Comparison of ENCODE assay signal across 6 cellular contexts in the genomic region with DNA sequence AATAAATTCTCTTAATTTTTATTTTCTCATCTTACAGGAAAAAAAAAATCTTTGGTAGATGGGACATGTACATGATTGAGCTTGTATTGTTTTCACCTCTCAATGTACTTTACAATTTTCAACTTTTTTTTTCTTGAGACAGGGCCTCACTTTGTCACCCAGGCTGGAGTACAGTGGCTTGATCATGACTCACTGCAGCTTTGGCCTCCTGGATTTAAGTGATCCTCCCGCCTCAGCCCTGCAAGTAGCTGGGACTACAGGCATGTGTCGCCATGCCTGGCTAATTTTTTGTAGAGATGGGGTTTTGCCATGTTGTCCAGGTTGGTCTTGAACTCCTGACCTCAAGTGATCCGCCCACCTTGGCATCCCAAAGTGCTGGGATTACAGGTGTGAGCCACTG. TPM values are rescaled to one million over a fixed set of nuclear protein-coding genes. Genes with fewer than 3 reads are reported as not detected.
DNase-seq lines count a peak whose midpoint lies in the region; ATAC-seq and TF ChIP-seq lines count a peak whose summit lies in the region.
"Not testable (repeated sequence)": the region's sequence is repeated elsewhere in the genome, so short reads cannot be mapped to it uniquely, and the experiment has no call there.

No MANE protein-coding gene starts in this region.

- POLR2A ChIA-PET in activated CD4-positive, alpha-beta T cell treated with anti-CD3 and anti-CD28 coated beads for 36 hours (lab: Charles Lee), result interaction anchor here (0.6 kb wide), 1 partner anchor 10 kb away, joined by 6 read pairs; no protein-coding TSS in a partner anchor

- not testable (repeated sequence) for H3K18ac ChIP-seq in mesendoderm (ENCODE audit: low read length)

- DNase-seq in ELR (ENCODE audit: low read depth), result peak; percentile 26
- DNase-seq in LHCN-M2 (ENCODE audit: low read depth), result peak; percentile 31
- DNase-seq in NB4 (ENCODE audit: low read depth), result peak; percentile 57
- DNase-seq in activated CD4-positive, alpha-beta T cell treated with anti-CD3 and anti-CD28 coated beads for 36 hours, result peak; percentile 20
- DNase-seq in erythroblast (lab: John Stamatoyannopoulos, UW), result peak; percentile 26 to 32
- DNase-seq in mesendoderm, result peak; percentile 26

- H3K4me3 ChIP-seq in NB4 (ENCODE audit: low read depth, low read length); mesendoderm (ENCODE audit: low read length): not testable (repeated sequence)

- not testable (repeated sequence) for H3K9ac ChIP-seq in mesendoderm (ENCODE audit: low read length)

- intact Hi-C loops in activated CD4-positive, alpha-beta T cell treated with anti-CD3 and anti-CD28 coated beads for 36 hours (cut with DNase I, micrococcal nuclease), result not testable (repeated sequence)

- not testable (repeated sequence) for H3K79me1 ChIP-seq in mesendoderm (ENCODE audit: low read length)

- not testable (repeated sequence) for H3K27ac Mint-ChIP-seq in activated CD4-positive, alpha-beta T cell treated with anti-CD3 and anti-CD28 coated beads for 36 hours

- TF ChIP-seq POLR2A in NB4 (IDR thresholded peaks at IDR 0.05; ENCODE audit: extremely low read depth, insufficient read length); erythroblast (IDR thresholded peaks at IDR 0.05; ENCODE audit: low read length): not testable (repeated sequence)

- not testable (repeated sequence) for H2BK15ac ChIP-seq in mesendoderm (replicated peaks; ENCODE audit: low read depth)

- H4K5ac ChIP-seq in mesendoderm (ENCODE audit: low read length), result not testable (repeated sequence)

- H3K27ac ChIP-seq in mesendoderm (ENCODE audit: low read depth, low read length), result not testable (repeated sequence)

- H3K4me3 Mint-ChIP-seq in activated CD4-positive, alpha-beta T cell treated with anti-CD3 and anti-CD28 coated beads for 36 hours, result not testable (repeated sequence)

- H3K27me3 Mint-ChIP-seq in activated CD4-positive, alpha-beta T cell treated with anti-CD3 and anti-CD28 coated beads for 36 hours, result not testable (repeated sequence)

- not testable (repeated sequence) for H3K79me2 ChIP-seq in mesendoderm (ENCODE audit: control insufficient read depth, insufficient read depth, low read length)

- no CpG with 5 or more reads among the region's 3 CpGs for WGBS in mesendoderm (ENCODE audit: extremely low coverage, insufficient coverage, low lambda C conversion rate)

- H3K4me1 Mint-ChIP-seq in activated CD4-positive, alpha-beta T cell treated with anti-CD3 and anti-CD28 coated beads for 36 hours, result peaks cover 23% of the 10 kb centered on the region

- peaks cover 52% of the 10 kb centered on the region for H3K36me3 Mint-ChIP-seq in activated CD4-positive, alpha-beta T cell treated with anti-CD3 and anti-CD28 coated beads for 36 hours (ENCODE audit: low read depth)

- CTCF ChIA-PET in activated CD4-positive, alpha-beta T cell treated with anti-CD3 and anti-CD28 coated beads for 36 hours (lab: Charles Lee), result interaction anchor here (0.7 kb wide), 1 partner anchor 309 kb away, joined by 5 read pairs; the partner anchor contains the start of gene MXD1

- H3K4me2 ChIP-seq in mesendoderm (ENCODE audit: low read length), result not testable (repeated sequence)

- not testable (repeated sequence) for H4K8ac ChIP-seq in mesendoderm (ENCODE audit: low read depth, low read length)

- H3K56ac ChIP-seq in mesendoderm (ENCODE audit: low read length), result not testable (repeated sequence)

- H3K27me3 ChIP-seq in mesendoderm (ENCODE audit: insufficient read depth, low read length, poor library complexity), result not testable (repeated sequence)

- not testable (repeated sequence) for ATAC-seq in activated CD4-positive, alpha-beta T cell treated with anti-CD3 and anti-CD28 coated beads for 36 hours

- H3K36me3 ChIP-seq in mesendoderm (ENCODE audit: control insufficient read depth, insufficient read depth, low read length), result not testable (repeated sequence)

- H2BK5ac ChIP-seq in mesendoderm (ENCODE audit: low read length), result not testable (repeated sequence)

- H3K23ac ChIP-seq in mesendoderm (ENCODE audit: low read length), result not testable (repeated sequence)

- H3K4ac ChIP-seq in mesendoderm (ENCODE audit: low read depth, low read length), result not testable (repeated sequence)

- H2BK120ac ChIP-seq in mesendoderm (ENCODE audit: low read depth, low read length), result not testable (repeated sequence)

- H3K4me1 ChIP-seq in mesendoderm (ENCODE audit: control insufficient read depth, low read depth, low read length), result not testable (repeated sequence)

- not testable (repeated sequence) for H3K9me3 Mint-ChIP-seq in activated CD4-positive, alpha-beta T cell treated with anti-CD3 and anti-CD28 coated beads for 36 hours (ENCODE audit: low read depth)

- H2AK5ac ChIP-seq in mesendoderm (ENCODE audit: low read length), result not testable (repeated sequence)

- not testable (repeated sequence) for TF ChIP-seq CTCF in NB4 (IDR thresholded peaks at IDR 0.05; ENCODE audit: low read depth, low read length)

RNA-seq across cellular contexts. Expression of gene TIA1, which starts 25.1 kb away (rescaled TPM):
- total RNA-seq in LHCN-M2 (2014; rRNA removed), result 64.1 and 76.2 TPM in 2 replicates
- polyA plus RNA-seq in LHCN-M2 (2012), result 24.2 TPM
- total RNA-seq in activated CD4-positive, alpha-beta T cell treated with anti-CD3 and anti-CD28 coated beads for 36 hours, result 10 to 100 TPM; 85.4 to 98.3 TPM
- polyA plus RNA-seq in mesendoderm (2013, experiment 1 of 2), result 57.0 TPM
- polyA plus RNA-seq in mesendoderm (2013, experiment 2 of 2), result 57.9 TPM

RNA-seq across cellular contexts. Expression of gene C2orf42, which starts 32.5 kb away (rescaled TPM):
- 13.5 and 18.8 TPM in 2 replicates for total RNA-seq in LHCN-M2 (2014; rRNA removed)
- 7.3 TPM for polyA plus RNA-seq in LHCN-M2 (2012)
- 10 to 100 TPM; 22.6 to 23.3 TPM for total RNA-seq in activated CD4-positive, alpha-beta T cell treated with anti-CD3 and anti-CD28 coated beads for 36 hours
- polyA plus RNA-seq in mesendoderm (2013, experiment 1 of 2), result 4.5 TPM
- polyA plus RNA-seq in mesendoderm (2013, experiment 2 of 2), result 4.9 TPM

RNA-seq across cellular contexts. Expression of gene PCYOX1, which starts 34.6 kb away (rescaled TPM):
- 37.5 and 43.9 TPM in 2 replicates for total RNA-seq in LHCN-M2 (2014; rRNA removed)
- 21.4 TPM for polyA plus RNA-seq in LHCN-M2 (2012)
- 10 to 100 TPM in 1 of 2 experiments, 1 to 10 TPM in 1; 9.3 to 12.9 TPM for total RNA-seq in activated CD4-positive, alpha-beta T cell treated with anti-CD3 and anti-CD28 coated beads for 36 hours
- 22.4 TPM for polyA plus RNA-seq in mesendoderm (2013, experiment 1 of 2)
- polyA plus RNA-seq in mesendoderm (2013, experiment 2 of 2), result 25.7 TPM
